2 cellular contexts compared by ENCODE assay signal in genomic region chr6:44309092-44309491, GRCh38.
TF ChIP-seq lines count a peak whose summit lies in the region.

No MANE protein-coding gene starts in this region.

TF ChIP-seq in HEK293, 187 proteins besides CTCF, POLR2A, EP300 and RAD21:
- TF ChIP-seq ZNF600 (tag by site-specific recombination; IDR thresholded peaks at IDR 0.05) (peak; percentile 37; the same call in 1 of the 2 replicates), ZNF514 (tag by site-specific recombination; IDR thresholded peaks at IDR 0.05) (no peak)

TF ChIP-seq in K562, 482 proteins besides CTCF, POLR2A, EP300 and RAD21:
- TF ChIP-seq MEIS2 (IDR thresholded peaks at IDR 0.05; ENCODE audit: partially characterized antibody), result peak; percentile 28
- TF ChIP-seq KAT8 (IDR thresholded peaks at IDR 0.05; ENCODE audit: low read depth), result no peak
- TF ChIP-seq POLR2AphosphoS5 (IDR thresholded peaks at IDR 0.05; ENCODE audit: control insufficient read depth, insufficient read depth, low read depth, low read length), result 0 out of 2 replicates have a peak, but pooled peaks have one; percentile 4
- TF ChIP-seq SNRNP70 (optimal IDR thresholded peaks at IDR 0.05; ENCODE audit: low read depth, low read length), result no peak
- no peak for TF ChIP-seq PBX2 (CRISPR knock-in tag; IDR thresholded peaks at IDR 0.05; ENCODE audit: low read depth)
- 0 out of 2 replicates have a peak, but pooled peaks have one; percentile 40 for TF ChIP-seq PBX2 (tag; conservative IDR thresholded peaks at IDR 0.05; ENCODE audit: low read depth)
TF ChIP-seq in K562: peak in this region for 3.
